14 cellular contexts compared by ENCODE assay signal in the genomic region with DNA sequence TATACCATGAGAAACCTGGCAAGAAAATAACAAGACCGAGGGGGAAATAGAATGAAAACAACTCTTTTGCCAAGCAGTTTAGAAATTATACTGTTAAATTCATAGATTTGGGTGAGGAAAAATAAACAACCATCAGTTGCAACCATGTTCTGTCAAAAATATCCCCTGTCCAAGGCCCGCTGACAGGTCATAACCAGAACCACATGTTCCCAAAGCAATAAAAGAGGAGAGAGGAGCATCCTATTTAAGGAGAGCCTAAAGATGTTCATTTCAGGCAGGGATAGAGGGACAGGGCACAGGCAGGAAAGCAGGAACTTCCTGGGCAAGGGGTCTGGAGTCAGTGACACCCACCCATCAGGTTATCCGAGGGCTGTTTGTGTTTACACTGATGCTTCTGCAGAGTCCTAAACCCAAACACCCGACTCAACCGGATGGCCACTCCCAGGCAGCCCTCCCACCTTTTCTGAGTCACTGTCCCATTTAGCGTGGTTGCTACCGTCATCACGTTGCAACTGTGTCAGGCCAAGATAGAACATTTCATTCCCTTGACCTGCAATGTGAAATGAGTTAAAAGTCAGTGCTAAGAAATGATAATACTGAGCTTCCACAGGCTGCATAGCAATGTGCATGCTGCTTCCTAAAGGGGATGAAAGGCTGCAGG.
A peak's percentile ranks its signal among the peaks of the same experiment; 100 is the strongest.
DNase-seq lines count a peak whose midpoint lies in the region; ATAC-seq and TF ChIP-seq lines count a peak whose summit lies in the region.
"Had no signal": no experiment of that assay in that cellular context is flagged by ENCODE, and none has a peak within 500 bp of the region (broad histone marks: within the 10 kb centered on the region; RNA-seq: fewer than 3 reads in every experiment).

No MANE protein-coding gene starts in this region.

- H3K27me3 Mint-ChIP-seq in GM23338 (ENCODE audit: insufficient read depth, low read depth, poor library complexity), result peaks cover 2% of the 10 kb centered on the region

- no peaks in the 10 kb centered on the region for H3K79me2 ChIP-seq in GM23338 (replicated peaks; ENCODE audit: insufficient read depth)
- H3K79me2 ChIP-seq in smooth muscle cell (ENCODE audit: low read depth), result no peaks in the 10 kb centered on the region

- POLR2A ChIA-PET in GM10248 (lab: Yijun Ruan, JAX), result no interaction called here

- H3K9me3 ChIP-seq in adrenal gland (replicated peaks in 1 of 3), result no peaks in the 10 kb centered on the region
- H3K9me3 ChIP-seq in heart right ventricle, result peaks cover 0 to 8% (median 0%) of the 10 kb centered on the region in 11 donors
- H3K9me3 ChIP-seq in smooth muscle cell (replicated peaks; ENCODE audit: low read depth), result no peaks in the 10 kb centered on the region
- H3K9me3 ChIP-seq: lower lobe of right lung had no signal

- intact Hi-C loops in adrenal gland (cut with DNase I) (no loop called here), heart right ventricle (cut with DNase I) (loop anchor here in 3 of 10 donors (10.0 kb wide), 4 partner anchors 56 to 576 kb away; partner anchors contain the start of gene PTPRM (in 1 of the 3))

- H3K4me2 ChIP-seq in GM23338, result no peak overlapping the region
- peak overlapping the region; percentile 28 for H3K4me2 ChIP-seq in smooth muscle cell

- H4K20me1 ChIP-seq in GM23338 (replicated peaks; ENCODE audit: insufficient read depth) (no peaks in the 10 kb centered on the region), smooth muscle cell (ENCODE audit: low read depth) (no peaks in the 10 kb centered on the region)

- H3K27ac ChIP-seq in GM23338 (ENCODE audit: low read depth), result no peak overlapping the region
- peak overlapping the region in 3 of 5 donors; percentile 60 to 76 (median 63) for H3K27ac ChIP-seq in adrenal gland
- H3K27ac ChIP-seq in heart right ventricle, result peak overlapping the region; percentile 17 to 86 (median 67)
- H3K27ac ChIP-seq in smooth muscle cell (ENCODE audit: low read depth), result peak overlapping the region; percentile 86
- H3K27ac ChIP-seq: lower lobe of right lung had no signal

- no peak for TF ChIP-seq CTCF in GM23338 (conservative IDR thresholded peaks at IDR 0.05; ENCODE audit: low read depth in 2 of 2)
- TF ChIP-seq CTCF in adrenal gland (IDR thresholded peaks at IDR 0.05), result no peak
- no peak for TF ChIP-seq CTCF in heart right ventricle (IDR thresholded peaks at IDR 0.05)
- no peak for TF ChIP-seq CTCF in smooth muscle cell (IDR thresholded peaks at IDR 0.05; ENCODE audit: borderline replicate concordance, insufficient read depth, poor library complexity, severe bottlenecking)
- TF ChIP-seq CTCF in GM10248 (IDR thresholded peaks at IDR 0.05; ENCODE audit: control extremely low read depth, extremely low read depth, low read depth, missing control alignments), result no peak

- DNase-seq in GM23338 (ENCODE audit: low spot score), result peak; percentile 4
- peak; percentile 69 to 92 (median 83) for DNase-seq in adrenal gland
- DNase-seq in heart right ventricle, result peak; percentile 26 to 30
- no peak for DNase-seq in smooth muscle cell (lab: John Stamatoyannopoulos, UW; ENCODE audit: unreplicated experiment)
- no peak for DNase-seq in GDM1 (lab: John Stamatoyannopoulos, UW)
- no peak for DNase-seq in GM10248 (ENCODE audit: extremely low spot score)
- DNase-seq in ureter (ENCODE audit: low spot score), result no peak
- no peak for DNase-seq in T-helper 9 cell
- DNase-seq: activated CD4-positive, CD25-positive, alpha-beta regulatory T cell; activated effector memory CD4-positive, alpha-beta T cell treated with anti-CD3 and anti-CD28 coated beads, Interleukin-2, amount 50 U/mL, for 16 hours; Kasumi-1; lower lobe of right lung; NCI-H510A; SIG-M5 had no signal

- H3K27me3 ChIP-seq in GM23338 (ENCODE audit: insufficient read depth) (no peaks in the 10 kb centered on the region), adrenal gland (no peaks in the 10 kb centered on the region), heart right ventricle (no peaks in the 10 kb centered on the region), smooth muscle cell (ENCODE audit: low read depth) (no peaks in the 10 kb centered on the region)

- no peak for TF ChIP-seq POLR2A in adrenal gland (IDR thresholded peaks at IDR 0.05)

- CTCF ChIA-PET in GM10248 (lab: Yijun Ruan, JAX), result interaction anchor here (1.5 kb wide), 1 partner anchor 13 kb away, joined by 3 read pairs; no protein-coding TSS in a partner anchor

- H3K9me3 Mint-ChIP-seq in GM23338, result no peaks in the 10 kb centered on the region

- no peak overlapping the region for H2AFZ ChIP-seq in GM23338
- H2AFZ ChIP-seq in smooth muscle cell (ENCODE audit: low read depth), result no peak overlapping the region

- H3K9me2 ChIP-seq in GM23338 (ENCODE audit: insufficient read depth), result no peaks in the 10 kb centered on the region

- ATAC-seq in GM23338 (peak; percentile 39; the same call in 1 of the 3 replicates), heart right ventricle (peak in 7 of 8 donors; percentile 44 to 91 (median 82))
- ATAC-seq: lower lobe of right lung had no signal

- H3K4me3 ChIP-seq in GM23338, result no peak overlapping the region
- no peak overlapping the region for H3K4me3 ChIP-seq in adrenal gland
- no peak overlapping the region for H3K4me3 ChIP-seq in heart right ventricle
- H3K4me3 ChIP-seq in smooth muscle cell, result no peak overlapping the region
- H3K4me3 ChIP-seq: lower lobe of right lung had no signal

- H3K4me3 Mint-ChIP-seq in GM23338, result no peak overlapping the region

- H3K27ac Mint-ChIP-seq in GM23338, result no peak overlapping the region

- WGBS in adrenal gland, 4 donors, result 30 to 53% (median 46%) methylated on average over 8 of the region's 8 CpGs
- 38 to 59% methylated on average over 8 of the region's 8 CpGs for WGBS in heart right ventricle, 2 donors
- WGBS in smooth muscle cell (ENCODE audit: low lambda C conversion rate), result 21% methylated on average over 8 of the region's 8 CpGs

- no peak overlapping the region for H3K9ac ChIP-seq in smooth muscle cell (ENCODE audit: low read depth)

- H3K36me3 Mint-ChIP-seq in GM23338 (ENCODE audit: low read depth), result no peaks in the 10 kb centered on the region; the same call in 2 of the 3 replicates

- H3F3A ChIP-seq in GM23338 (replicated peaks; ENCODE audit: low read depth) (no peaks in the 10 kb centered on the region), smooth muscle cell (ENCODE audit: low read depth) (peaks cover 9% of the 10 kb centered on the region)

- peaks cover 13% of the 10 kb centered on the region for H3K4me1 Mint-ChIP-seq in GM23338

- H3K36me3 ChIP-seq in GM23338 (ENCODE audit: insufficient read depth) (no peaks in the 10 kb centered on the region), adrenal gland (replicated peaks in 1 of 2) (no peaks in the 10 kb centered on the region), heart right ventricle (peaks cover 0 to 27% (median 6%) of the 10 kb centered on the region in 9 donors), smooth muscle cell (ENCODE audit: low read depth) (peaks cover 5% of the 10 kb centered on the region)

- H3K4me1 ChIP-seq in GM23338 (ENCODE audit: insufficient read depth) (peaks cover 7% of the 10 kb centered on the region; the same call in 1 of the 2 replicates), adrenal gland (replicated peaks in 1 of 2) (peaks cover 9 to 27% of the 10 kb centered on the region in 2 donors), heart right ventricle (peaks cover 17 to 63% (median 55%) of the 10 kb centered on the region in 9 donors), smooth muscle cell (ENCODE audit: low read depth) (no peaks in the 10 kb centered on the region)
- H3K4me1 ChIP-seq: lower lobe of right lung had no signal

TF ChIP-seq in GM23338, 12 proteins besides CTCF, POLR2A, EP300 and RAD21:
- no peak for TF ChIP-seq ZNF114 (CRISPR knock-in tag; IDR thresholded peaks at IDR 0.05)

Comparison
In these comparisons a context has a peak if more than half of its experiments do, and no peak if none do; other contexts are left out.
1. DNase-seq: peak in GM23338 (single experiment), adrenal gland (7 of 7) and heart right ventricle (2 of 2); none in smooth muscle cell (single experiment), GDM1 (single experiment), GM10248 (single experiment), ureter (single experiment) and T-helper 9 cell (single experiment).